In the genomic region with DNA sequence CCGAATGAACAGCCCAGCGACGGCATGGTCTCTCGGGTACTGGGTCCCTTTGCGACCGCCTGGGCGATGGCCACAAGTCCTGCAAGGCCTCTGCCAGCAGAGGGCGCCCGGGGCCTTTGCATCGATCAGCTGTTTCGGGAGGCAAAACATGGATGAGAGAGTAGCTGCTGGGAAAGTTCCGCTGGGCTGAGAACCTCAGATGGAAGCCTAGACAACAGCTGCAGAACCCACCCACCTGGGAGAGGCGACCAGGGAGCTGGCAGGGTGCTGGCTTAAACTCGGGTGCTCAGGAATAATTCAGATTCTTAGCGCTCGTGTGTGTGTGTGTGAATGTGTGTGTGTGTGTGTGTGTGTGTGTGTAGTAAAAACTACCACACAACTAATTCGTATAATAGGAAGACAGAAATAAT, we compare ENCODE assay signal across 8 cellular contexts. TPM values are rescaled to one million over a fixed set of nuclear protein-coding genes. Genes with fewer than 3 reads are reported as not detected.
DNase-seq lines count a peak whose midpoint lies in the region; ATAC-seq and TF ChIP-seq lines count a peak whose summit lies in the region.

No MANE protein-coding gene starts in this region.

- TF ChIP-seq RAD21 in liver (IDR thresholded peaks at IDR 0.05): peak; percentile 85 to 91

- no peaks in the 10 kb centered on the region for H3K9me3 Mint-ChIP-seq in activated B cell treated with CpG ODN at 0.5 μM for 24 hours

- CTCF ChIA-PET in activated B cell treated with CpG ODN at 0.5 μM for 24 hours (lab: Charles Lee): interaction anchor here (0.9 to 1.6 kb wide), 6 partner anchors 9 to 124 kb away, joined by 3 to 5 read pairs (median 3); no protein-coding TSS in a partner anchor

- WGBS in liver: 18% methylated on average over 17 of the region's 17 CpGs

- POLR2A ChIA-PET in activated B cell treated with CpG ODN at 0.5 μM for 24 hours (lab: Charles Lee): no interaction called here

- H3K4me3 ChIP-seq in colonic mucosa (no peak overlapping the region), liver (ENCODE audit: low read depth in 1 of 3, low read length in 3 of 3) (no peak overlapping the region)

- H3K9me3 ChIP-seq in colonic mucosa (no peaks in the 10 kb centered on the region), liver (ENCODE audit: control insufficient read depth in 4 of 4, low read length in 3 of 4) (no peaks in the 10 kb centered on the region)

- no peaks in the 10 kb centered on the region for H3K4me1 ChIP-seq in colonic mucosa
- peaks cover 0 to 5% (median 2%) of the 10 kb centered on the region in 4 donors for H3K4me1 ChIP-seq in liver (ENCODE audit: control insufficient read depth in 4 of 4, insufficient read depth in 4 of 4, low read length in 3 of 4)

- H3K36me3 Mint-ChIP-seq in activated B cell treated with CpG ODN at 0.5 μM for 24 hours (ENCODE audit: low read depth): no peaks in the 10 kb centered on the region

- DNase-seq in SIG-M5 treated with dmso at 0.1 percent for 504 hours (lab: John Stamatoyannopoulos, UW; ENCODE audit: unreplicated experiment) (peak; percentile 24), SIG-M5 (lab: John Stamatoyannopoulos, UW) (no peak), NCI-H226 (peak; percentile 28), activated B cell treated with CpG ODN at 0.5 μM for 24 hours (peak; percentile 23), colonic mucosa (peak; percentile 79)
- peak in 2 of 3 experiments; percentile 2 to 20 for DNase-seq in stimulated activated CD4-positive, alpha-beta T cell treated with anti-CD3 and anti-CD28 coated beads, TNF-alpha, amount 100 ng/mL, for 4 hours (ENCODE audit: low read depth in 3 of 3)

- H3K9ac ChIP-seq in colonic mucosa (ENCODE audit: low read depth in 2 of 2, low read length in 2 of 2) (no peak overlapping the region), liver (ENCODE audit: low read depth in 1 of 2, low read length in 2 of 2) (no peak overlapping the region)

- H3K36me3 ChIP-seq in colonic mucosa (no peaks in the 10 kb centered on the region), liver (ENCODE audit: control insufficient read depth in 4 of 4, insufficient read depth in 3 of 4, low read depth in 1 of 4, low read length in 3 of 4) (no peaks in the 10 kb centered on the region)

- no peak overlapping the region for H3K27ac ChIP-seq in colonic mucosa
- H3K27ac ChIP-seq in liver (ENCODE audit: low read depth in 1 of 2, low read length in 2 of 2): no peak overlapping the region

- peaks cover 3% of the 10 kb centered on the region for H3K4me1 Mint-ChIP-seq in activated B cell treated with CpG ODN at 0.5 μM for 24 hours

- H3K4me3 Mint-ChIP-seq in activated B cell treated with CpG ODN at 0.5 μM for 24 hours: no peak overlapping the region

- intact Hi-C loops in activated B cell treated with CpG ODN at 0.5 μM for 24 hours (cut with micrococcal nuclease) (no loop called here), colonic mucosa (cut with DNase I) (loop anchor here (5.0 kb wide), 1 partner anchor 125 kb away; no protein-coding TSS in a partner anchor)

- peak; percentile 84 for ATAC-seq in HG03159 (IDR thresholded peaks at IDR 0.05; ENCODE audit: unreplicated experiment)
- no peak for ATAC-seq in activated B cell treated with CpG ODN at 0.5 μM for 24 hours (ENCODE audit: low read depth)

- H3K27me3 ChIP-seq in colonic mucosa: no peaks in the 10 kb centered on the region
- no peaks in the 10 kb centered on the region for H3K27me3 ChIP-seq in liver (ENCODE audit: control insufficient read depth in 4 of 4, insufficient read depth in 4 of 4, low read length in 3 of 4)

- peak; percentile 40 for TF ChIP-seq CTCF in activated B cell treated with CpG ODN at 0.5 μM for 24 hours (IDR thresholded peaks at IDR 0.05)
- TF ChIP-seq CTCF in colonic mucosa (IDR thresholded peaks at IDR 0.05): peak; percentile 88
- TF ChIP-seq CTCF in liver (IDR thresholded peaks at IDR 0.05; ENCODE audit: low read depth, low read length, missing input control): peak; percentile 82

- peaks cover 6% of the 10 kb centered on the region for H3K27me3 Mint-ChIP-seq in activated B cell treated with CpG ODN at 0.5 μM for 24 hours

- H3K27ac Mint-ChIP-seq in activated B cell treated with CpG ODN at 0.5 μM for 24 hours: no peak overlapping the region

TF ChIP-seq in liver, 16 proteins besides CTCF, POLR2A, EP300 and RAD21:
- TF ChIP-seq HNF4A (conservative IDR thresholded peaks at IDR 0.05): no peak
- no peak for TF ChIP-seq FOXA1 (IDR thresholded peaks at IDR 0.05)

RNA-seq across cellular contexts. Expression of gene TRIM32, which starts 50.0 kb away (rescaled TPM):
- total RNA-seq in activated B cell treated with CpG ODN at 0.5 μM for 24 hours (11.8 and 14.5 TPM in 2 replicates), colonic mucosa (10 to 100 TPM; 17.1 to 17.2 TPM), liver (1 to 10 TPM; 3.4 to 5.9 TPM)
- 1 to 10 TPM; 3.0 to 3.7 TPM for polyA plus RNA-seq in liver
